Comparison of ENCODE assay signal across 23 cellular contexts in the genomic region with DNA sequence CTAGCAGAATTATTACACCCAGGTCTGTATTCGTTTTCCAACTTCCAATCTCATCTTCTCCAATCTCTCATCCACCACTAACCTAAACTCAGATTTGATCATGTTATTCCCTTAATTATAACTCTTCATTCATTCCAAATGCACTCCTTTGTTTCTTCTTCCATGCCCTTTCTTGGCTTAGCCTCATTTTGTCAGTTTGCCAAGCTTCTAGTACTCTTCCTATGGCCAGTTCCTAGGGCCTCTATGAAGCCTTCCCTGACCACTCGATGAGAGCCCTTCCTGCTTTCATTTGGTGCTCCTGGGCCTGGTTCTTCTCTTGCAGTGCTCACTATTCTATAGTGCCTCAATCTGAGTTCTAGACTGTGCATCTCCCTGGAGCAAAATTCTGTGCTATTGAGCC. TPM values are rescaled to one million over a fixed set of nuclear protein-coding genes. Genes with fewer than 3 reads are reported as not detected.
DNase-seq lines count a peak whose midpoint lies in the region; ATAC-seq, FAIRE-seq and TF ChIP-seq lines count a peak whose summit lies in the region.
"Had no signal": no experiment of that assay in that cellular context is flagged by ENCODE, and none has a peak within 500 bp of the region (broad histone marks: within the 10 kb centered on the region; RNA-seq: fewer than 3 reads in every experiment).

No MANE protein-coding gene starts in this region.

- FAIRE-seq in endothelial cell of umbilical vein (lab: Jason Lieb, UNC) = peak; percentile 58
- FAIRE-seq: G401.6 had no signal

- TF ChIP-seq CTCF in heart left ventricle (IDR thresholded peaks at IDR 0.05) (no peak), endothelial cell of umbilical vein (IDR thresholded peaks at IDR 0.05; ENCODE audit: extremely low read depth in 1 of 2, insufficient read depth in 1 of 2, low read depth in 1 of 2, low read length in 2 of 2) (no peak)

- POLR2A ChIA-PET in endothelial cell of umbilical vein (lab: Charles Lee) = no interaction called here

- dilution Hi-C loops in endothelial cell of umbilical vein (cut with MboI; ENCODE audit: extremely low pct_ligation_motif_present, low sequenced_read_pairs) = no loop called here

- no peak for DNase-seq in heart left ventricle
- no peak for DNase-seq in left cardiac atrium
- peak; percentile 36 for DNase-seq in M059J (ENCODE audit: low read depth)
- peak; percentile 56 for DNase-seq in endothelial cell of umbilical vein (ENCODE audit: low read depth, low spot score)
- DNase-seq in pons (ENCODE audit: low spot score) = peak; percentile 58
- DNase-seq in NK-92 (lab: John Stamatoyannopoulos, UW; ENCODE audit: unreplicated experiment) = no peak
- no peak for DNase-seq in NCI-H748 treated with DMSO at 0.1 percent for 48 hours (lab: John Stamatoyannopoulos, UW)
- DNase-seq in stimulated activated CD4-positive, alpha-beta T cell treated with anti-CD3 and anti-CD28 coated beads, Interleukin-4, amount 100 ng/mL, for 1 hour = no peak
- DNase-seq: DMS153, KBM-7, MG63, NCI-H2029, NCI-H226, NCI-H510A treated with DMSO at 0.1 percent for 48 hours, NCI-H774, Right ventricle myocardium superior, RPMI8226 had no signal

- H3K27ac ChIP-seq in heart left ventricle = peak overlapping the region in 8 of 12 donors; percentile 3 to 76 (median 58)
- H3K27ac ChIP-seq in endothelial cell of umbilical vein (ENCODE audit: insufficient read depth, low read depth, low read length) = no peak overlapping the region

- H3K4me1 ChIP-seq in heart left ventricle = peaks cover 9 to 100% (median 76%) of the 10 kb centered on the region in 12 donors
- H3K4me1 ChIP-seq in endothelial cell of umbilical vein (ENCODE audit: control insufficient read depth, extremely low read depth, insufficient read depth, low read length) = peaks cover 27% of the 10 kb centered on the region

- BruUV-seq in endothelial cell of umbilical vein (replicated peaks; lab: Mats Ljungman, UMichigan) = no TSS peak

- no peak for ATAC-seq in heart left ventricle
- ATAC-seq in left cardiac atrium = no peak
- ATAC-seq: HCT116 had no signal

- TF ChIP-seq POLR2A in heart left ventricle (IDR thresholded peaks at IDR 0.05) (no peak), endothelial cell of umbilical vein (IDR thresholded peaks at IDR 0.05; ENCODE audit: low read depth, low read length) (no peak)

- H3K4me2 ChIP-seq in endothelial cell of umbilical vein (ENCODE audit: insufficient read depth, low read length) = no peak overlapping the region

- no peak overlapping the region for H2AFZ ChIP-seq in endothelial cell of umbilical vein (ENCODE audit: low read depth, low read length)

- H3K79me2 ChIP-seq in endothelial cell of umbilical vein (ENCODE audit: control insufficient read depth, insufficient read depth, low read length) = peaks cover 60% of the 10 kb centered on the region

- intact Hi-C loops in heart left ventricle (cut with DNase I) (loop anchor here in 2 of 10 donors (5.0 to 10.0 kb wide), 3 partner anchors 40 to 822 kb away; a partner anchor contains a TSS), left cardiac atrium (cut with DNase I) (no loop called here), endothelial cell of umbilical vein (cut with micrococcal nuclease) (loop anchor here (1.0 kb wide), 1 partner anchor 11 kb away; no protein-coding TSS in a partner anchor)

- H3K9me3 ChIP-seq in heart left ventricle = no peaks in the 10 kb centered on the region
- no peaks in the 10 kb centered on the region for H3K9me3 ChIP-seq in endothelial cell of umbilical vein (replicated peaks; ENCODE audit: control insufficient read depth, insufficient read depth, low read length)
- H3K9me3 ChIP-seq: MG63 had no signal

- no peak overlapping the region for H3K4me3 ChIP-seq in heart left ventricle
- H3K4me3 ChIP-seq in endothelial cell of umbilical vein (replicated peaks in 1 of 3; ENCODE audit: insufficient read depth in 1 of 3, low read depth in 1 of 3, low read length in 3 of 3) = no peak overlapping the region
- H3K4me3 ChIP-seq: MG63 had no signal

- H3K27me3 ChIP-seq in heart left ventricle (no peaks in the 10 kb centered on the region), endothelial cell of umbilical vein (ENCODE audit: control insufficient read depth in 2 of 2, insufficient read depth in 2 of 2, low read length in 2 of 2) (no peaks in the 10 kb centered on the region)
- H3K27me3 ChIP-seq: MG63 had no signal

- H3K36me3 ChIP-seq in heart left ventricle (no peaks in the 10 kb centered on the region), endothelial cell of umbilical vein (ENCODE audit: control insufficient read depth in 2 of 2, extremely low read depth in 1 of 2, insufficient read depth in 2 of 2, low read length in 2 of 2) (no peaks in the 10 kb centered on the region)
- H3K36me3 ChIP-seq: MG63 had no signal

- H3K9me1 ChIP-seq in endothelial cell of umbilical vein (replicated peaks; ENCODE audit: control insufficient read depth, extremely low read depth, insufficient read depth, low read length) = no peaks in the 10 kb centered on the region

- peaks cover 3% of the 10 kb centered on the region for H4K20me1 ChIP-seq in endothelial cell of umbilical vein (replicated peaks; ENCODE audit: control insufficient read depth, extremely low read depth, insufficient read depth, low read length)

- WGBS in heart left ventricle, 4 donors = 59 to 75% (median 63%) methylated on average over 2 of the region's 2 CpGs

- no peak overlapping the region for H3K9ac ChIP-seq in endothelial cell of umbilical vein (replicated peaks; ENCODE audit: extremely low read depth, insufficient read depth, low read length)

- CTCF ChIA-PET in endothelial cell of umbilical vein (lab: Charles Lee) = interaction anchor here (1.6 to 6.3 kb wide), 6 partner anchors 7 to 139 kb away, joined by 5 to 37 read pairs (median 15); no protein-coding TSS in a partner anchor

TF ChIP-seq in endothelial cell of umbilical vein, 7 proteins besides CTCF, POLR2A, EP300 and RAD21:
- TF ChIP-seq EZH2 (IDR thresholded peaks at IDR 0.05; ENCODE audit: borderline replicate concordance, low read depth, low read length, severe bottlenecking) = no peak
- no peak for TF ChIP-seq JUN (IDR thresholded peaks at IDR 0.05; ENCODE audit: borderline replicate concordance, insufficient read depth, insufficient read length, low read depth)
- no peak for TF ChIP-seq FOS (IDR thresholded peaks at IDR 0.05; ENCODE audit: borderline replicate concordance, insufficient read depth, low read length)
- no peak for TF ChIP-seq POLR2AphosphoS5 (IDR thresholded peaks at IDR 0.05; ENCODE audit: insufficient read depth, low read depth, low read length)
- TF ChIP-seq, protein P1, sequence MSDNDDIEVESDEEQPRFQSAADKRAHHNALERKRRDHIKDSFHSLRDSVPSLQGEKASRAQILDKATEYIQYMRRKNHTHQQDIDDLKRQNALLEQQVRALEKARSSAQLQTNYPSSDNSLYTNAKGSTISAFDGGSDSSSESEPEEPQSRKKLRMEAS (IDR thresholded peaks at IDR 0.05; ENCODE audit: insufficient read depth, insufficient read length) = no peak
- TF ChIP-seq MYC (IDR thresholded peaks at IDR 0.05; ENCODE audit: low read depth, low read length) = no peak
- TF ChIP-seq GATA2 (IDR thresholded peaks at IDR 0.05; ENCODE audit: insufficient read depth, insufficient read length, low read depth, low read length) = no peak
TF ChIP-seq in endothelial cell of umbilical vein: peak in this region for 0.

RNA-seq across cellular contexts. Expression of a gene that starts 5.8 kb away (rescaled TPM):
- total RNA-seq in heart left ventricle (10 to 100 TPM; 12.7 to 36.7 (median 25.9) TPM), left cardiac atrium (10 to 100 TPM; 22.7 to 27.9 TPM), endothelial cell of umbilical vein (35.7 and 39.5 TPM in 2 replicates)
- polyA plus RNA-seq in heart left ventricle (10 to 100 TPM; 15.4 to 39.1 TPM), endothelial cell of umbilical vein (18.1 and 20.0 TPM in 2 replicates)
- total RNA-seq in M059J (2014; rRNA removed; shearing (Covaris generic)) = 14.6 and 31.1 TPM in 2 replicates
- 17.5 and 17.8 TPM in 2 replicates for polyA plus RNA-seq in endothelial cell of umbilical vein (2011; cell fraction: cytosol; rRNA removed)
- polyA plus RNA-seq in endothelial cell of umbilical vein (2011; cell fraction: nucleus; rRNA removed) = 39.3 and 45.0 TPM in 2 replicates
- polyA plus RNA-seq in endothelial cell of umbilical vein (2012) = 27.7 and 28.1 TPM in 2 replicates
- polyA minus RNA-seq in endothelial cell of umbilical vein = 18.5 and 19.2 TPM in 2 replicates
- 2.0 TPM for polyA minus RNA-seq in endothelial cell of umbilical vein (2011; cell fraction: cytosol; rRNA and poly(A)+ RNA removed)
- 10.0 and 11.0 TPM in 2 replicates for polyA minus RNA-seq in endothelial cell of umbilical vein (2011; cell fraction: nucleus; rRNA and poly(A)+ RNA removed)

RNA-seq across cellular contexts. Expression of a gene that starts 6.0 kb away (rescaled TPM):
- under 1 TPM in 2 of 9 donors, not detected in 7; 0.43 to 0.86 TPM for total RNA-seq in heart left ventricle
- under 1 TPM in 1 of 2 donors, not detected in 1; 0.36 TPM for polyA plus RNA-seq in heart left ventricle
- total RNA-seq in left cardiac atrium = under 1 TPM in 1 of 2 donors, not detected in 1; 0.29 TPM
- total RNA-seq in M059J (2014; rRNA removed; shearing (Covaris generic)) = not detected in 2 replicates
- not detected in 2 replicates for total RNA-seq in endothelial cell of umbilical vein
- polyA plus RNA-seq in endothelial cell of umbilical vein = not detected in 2 replicates
- polyA plus RNA-seq in endothelial cell of umbilical vein (2011; cell fraction: cytosol; rRNA removed) = not detected in 2 replicates
- not detected in 2 replicates for polyA plus RNA-seq in endothelial cell of umbilical vein (2011; cell fraction: nucleus; rRNA removed)
- polyA plus RNA-seq in endothelial cell of umbilical vein (2012) = not detected in 2 replicates
- polyA minus RNA-seq in endothelial cell of umbilical vein = not detected in 2 replicates
- not detected for polyA minus RNA-seq in endothelial cell of umbilical vein (2011; cell fraction: cytosol; rRNA and poly(A)+ RNA removed)
- not detected in 2 replicates for polyA minus RNA-seq in endothelial cell of umbilical vein (2011; cell fraction: nucleus; rRNA and poly(A)+ RNA removed)
- total RNA-seq: A172, Daoy, LHCN-M2, Right ventricle myocardium superior had no signal
- polyA plus RNA-seq: BJ had no signal

Comparison
In these comparisons a context has a peak if more than half of its experiments do, and no peak if none do; other contexts are left out.
1. DNase-seq: peak in M059J (single experiment), endothelial cell of umbilical vein (single experiment) and pons (single experiment); none in heart left ventricle (0 of 5), left cardiac atrium (single experiment), NK-92 (single experiment), NCI-H748 treated with DMSO at 0.1 percent for 48 hours (single experiment) and stimulated activated CD4-positive, alpha-beta T cell treated with anti-CD3 and anti-CD28 coated beads, Interleukin-4, amount 100 ng/mL, for 1 hour (single experiment).